In genomic region chr12:53789570-53789969, GRCh38 we compare ENCODE assay signal across 33 cellular contexts. TPM values are rescaled to one million over a fixed set of nuclear protein-coding genes. Genes with fewer than 3 reads are reported as not detected.
"Had no signal": no experiment of that assay in that cellular context is flagged by ENCODE, and none has a peak within 500 bp of the region (broad histone marks: within the 10 kb centered on the region; RNA-seq: fewer than 3 reads in every experiment).

No MANE protein-coding gene starts in this region.

- H3K27ac ChIP-seq: left lung, lower lobe of right lung, pancreas, prostate gland, sigmoid colon, spleen, suprapubic skin, thoracic aorta, tibial artery, upper lobe of left lung, vagina had no signal

- H3K9me3 Mint-ChIP-seq: immature natural killer cell; naive thymus-derived CD8-positive, alpha-beta T cell; stimulated activated effector memory CD8-positive, alpha-beta T cell treated with anti-CD3 and anti-CD28 coated beads, Interleukin-12 subunit alpha, Interleukin-12 subunit beta, amount 100 ng/mL, for 72 hours; stimulated activated naive CD8-positive, alpha-beta T cell treated with anti-CD3 and anti-CD28 coated beads, Interleukin-15, Interleukin-2, amounts not matched to agents 100 ng/mL and 50 ng/mL, for 24 hours had no signal

- H3K36me3 ChIP-seq: left lung, lower lobe of right lung, pancreas, prostate gland, sigmoid colon, spleen, suprapubic skin, thoracic aorta, tibial artery, upper lobe of left lung, vagina had no signal

- H3K4me1 Mint-ChIP-seq: immature natural killer cell; naive thymus-derived CD8-positive, alpha-beta T cell; stimulated activated effector memory CD8-positive, alpha-beta T cell treated with anti-CD3 and anti-CD28 coated beads, Interleukin-12 subunit alpha, Interleukin-12 subunit beta, amount 100 ng/mL, for 72 hours had no signal

- H3K27ac Mint-ChIP-seq: immature natural killer cell; stimulated activated effector memory CD8-positive, alpha-beta T cell treated with anti-CD3 and anti-CD28 coated beads, Interleukin-12 subunit alpha, Interleukin-12 subunit beta, amount 100 ng/mL, for 72 hours; stimulated activated naive CD8-positive, alpha-beta T cell treated with anti-CD3 and anti-CD28 coated beads, Interleukin-15, Interleukin-2, amounts not matched to agents 100 ng/mL and 50 ng/mL, for 24 hours had no signal

- H3K4me3 ChIP-seq: left lung, lower lobe of right lung, pancreas, prostate gland, sigmoid colon, spleen, suprapubic skin, thoracic aorta, tibial artery, upper lobe of left lung, vagina had no signal

- DNase-seq: hypothalamus; immature natural killer cell; kidney; left colon; left lung; lower lobe of right lung; mammary epithelial cell; mesenchymal stem cell; naive thymus-derived CD8-positive, alpha-beta T cell; nucleus accumbens; pancreas; posterior cingulate gyrus; retina; right cardiac atrium; sigmoid colon; small intestine; spleen; stimulated activated CD4-positive, alpha-beta T cell treated with anti-CD3 and anti-CD28 coated beads, Interleukin-4, amount 100 ng/mL, for 24 hours; stimulated activated naive CD4-positive, alpha-beta T cell; tibial artery; upper lobe of left lung had no signal

- H3K36me3 Mint-ChIP-seq: immature natural killer cell; naive thymus-derived CD8-positive, alpha-beta T cell; stimulated activated effector memory CD8-positive, alpha-beta T cell treated with anti-CD3 and anti-CD28 coated beads, Interleukin-12 subunit alpha, Interleukin-12 subunit beta, amount 100 ng/mL, for 72 hours had no signal

- H3K9me3 ChIP-seq: left lung, lower lobe of right lung, pancreas, prostate gland, sigmoid colon, spleen, suprapubic skin, thoracic aorta, tibial artery, upper lobe of left lung, vagina had no signal

- H3K4me1 ChIP-seq: left lung, lower lobe of right lung, pancreas, prostate gland, sigmoid colon, spleen, suprapubic skin, tibial artery, upper lobe of left lung, vagina had no signal

- ATAC-seq: left colon; left lung; lower lobe of right lung; naive thymus-derived CD8-positive, alpha-beta T cell; pancreas; right cardiac atrium; stimulated activated effector memory CD8-positive, alpha-beta T cell treated with anti-CD3 and anti-CD28 coated beads, Interleukin-12 subunit alpha, Interleukin-12 subunit beta, amount 100 ng/mL, for 72 hours had no signal

- H3K27me3 ChIP-seq: upper lobe of left lung, vagina had no signal

- H3K4me3 Mint-ChIP-seq: immature natural killer cell; naive thymus-derived CD8-positive, alpha-beta T cell; stimulated activated effector memory CD8-positive, alpha-beta T cell treated with anti-CD3 and anti-CD28 coated beads, Interleukin-12 subunit alpha, Interleukin-12 subunit beta, amount 100 ng/mL, for 72 hours; stimulated activated naive CD8-positive, alpha-beta T cell treated with anti-CD3 and anti-CD28 coated beads, Interleukin-15, Interleukin-2, amounts not matched to agents 100 ng/mL and 50 ng/mL, for 24 hours had no signal

RNA-seq across cellular contexts. Expression of gene CISTR, which starts 37.8 kb away (rescaled TPM):
- total RNA-seq: kidney; left colon; left lung; liver; lower lobe of right lung; mammary epithelial cell; mucosa of gallbladder; naive thymus-derived CD8-positive, alpha-beta T cell; osteoblast; pancreas; prostate gland; sigmoid colon; spleen; subcutaneous adipose tissue; suprapubic skin; thoracic aorta; upper lobe of left lung; urinary bladder; vagina had no signal
- polyA plus RNA-seq: immature natural killer cell; liver; mammary epithelial cell; naive thymus-derived CD8-positive, alpha-beta T cell; neural cell; pancreas; sigmoid colon; small intestine; urinary bladder had no signal
